ENCODE assay signal across 20 cellular contexts in genomic region chr7:101904019-101904418, GRCh38.
DNase-seq lines count a peak whose midpoint lies in the region; ATAC-seq and TF ChIP-seq lines count a peak whose summit lies in the region.
"Had no signal": no experiment of that assay in that cellular context is flagged by ENCODE, and none has a peak within 500 bp of the region (broad histone marks: within the 10 kb centered on the region; RNA-seq: fewer than 3 reads in every experiment).

No MANE protein-coding gene starts in this region.

- CTCF ChIA-PET in CD8-positive, alpha-beta memory T cell (lab: Charles Lee), result no interaction called here

- no peak for DNase-seq in CD8-positive, alpha-beta memory T cell
- DNase-seq in MV-4-11 (lab: John Stamatoyannopoulos, UW) (peak; percentile 16), gastrocnemius medialis (no peak), HK-2 (ENCODE audit: unreplicated experiment) (no peak), coronary artery (ENCODE audit: low spot score) (no peak)
- DNase-seq: 8988T; ACHN; AML-193; BE2C; CD4-positive, alpha-beta memory T cell; DMS 273 treated with DMSO at 0.1 percent for 48 hours; DMS79; EL; GDM1; GOT3 had no signal

- no peaks in the 10 kb centered on the region for H3K27me3 Mint-ChIP-seq in CD8-positive, alpha-beta memory T cell
- H3K27me3 Mint-ChIP-seq: CD4-positive, alpha-beta memory T cell had no signal

- H3K27ac ChIP-seq in CD8-positive, alpha-beta memory T cell (ENCODE audit: low read depth, low read length), result peak overlapping the region; percentile 16
- H3K27ac ChIP-seq in gastrocnemius medialis (peak overlapping the region; percentile 80 to 91 (median 84)), coronary artery (no peak overlapping the region)
- H3K27ac ChIP-seq: A549 had no signal

- H3K4me1 Mint-ChIP-seq in CD8-positive, alpha-beta memory T cell, result peaks cover 5 to 21% (median 18%) of the 10 kb centered on the region in 3 donors

- ATAC-seq in gastrocnemius medialis (no peak), HG03457 (IDR thresholded peaks at IDR 0.05; ENCODE audit: unreplicated experiment) (no peak)
- ATAC-seq: A549, GM12878 had no signal

- no peaks in the 10 kb centered on the region for H3K4me1 ChIP-seq in CD8-positive, alpha-beta memory T cell (ENCODE audit: insufficient read depth, low read length)
- peaks cover 53 to 55% of the 10 kb centered on the region in 2 donors for H3K4me1 ChIP-seq in gastrocnemius medialis
- H3K4me1 ChIP-seq: BE2C, HAP-1 had no signal

- no peaks in the 10 kb centered on the region for H3K9me3 Mint-ChIP-seq in CD8-positive, alpha-beta memory T cell
- H3K9me3 Mint-ChIP-seq: CD4-positive, alpha-beta memory T cell had no signal

- POLR2A ChIA-PET in CD8-positive, alpha-beta memory T cell (lab: Charles Lee), result interaction anchor here (0.6 kb wide), 1 partner anchor 26 kb away, joined by 3 read pairs; no protein-coding TSS in a partner anchor

- H3K4me3 ChIP-seq in CD8-positive, alpha-beta memory T cell (ENCODE audit: low read length), result no peak overlapping the region
- H3K4me3 ChIP-seq in gastrocnemius medialis (no peak overlapping the region), coronary artery (no peak overlapping the region)
- H3K4me3 ChIP-seq: A549; BLaER1 treated with 17β-estradiol and CSF1 and Interleukin-3, amounts not matched to agents 10 nM and 100 nM; GM12878; HAP-1 had no signal

- no peaks in the 10 kb centered on the region for H3K36me3 ChIP-seq in CD8-positive, alpha-beta memory T cell (ENCODE audit: insufficient read depth, low read length)
- no peaks in the 10 kb centered on the region for H3K36me3 ChIP-seq in gastrocnemius medialis
- H3K36me3 ChIP-seq: BE2C, HAP-1 had no signal

- H3K36me3 Mint-ChIP-seq in CD8-positive, alpha-beta memory T cell, result peaks cover 0 to 3% (median 0%) of the 10 kb centered on the region in 3 donors

- no peak for TF ChIP-seq POLR2A in gastrocnemius medialis (IDR thresholded peaks at IDR 0.05)

- no peaks in the 10 kb centered on the region for H3K27me3 ChIP-seq in CD8-positive, alpha-beta memory T cell (ENCODE audit: insufficient read depth, low read length, poor library complexity, severe bottlenecking)
- H3K27me3 ChIP-seq in gastrocnemius medialis, result no peaks in the 10 kb centered on the region
- H3K27me3 ChIP-seq: BE2C; BLaER1 treated with 17β-estradiol and CSF1 and Interleukin-3, amounts not matched to agents 10 nM and 100 nM had no signal

- TF ChIP-seq CTCF in gastrocnemius medialis (IDR thresholded peaks at IDR 0.05 in 4 of 5, conservative IDR thresholded peaks at IDR 0.05 in 1 of 5) (no peak), coronary artery (IDR thresholded peaks at IDR 0.05) (no peak)

- intact Hi-C loops in gastrocnemius medialis (cut with DNase I; ENCODE audit: low total_unique reads), result no loop called here

- no peak overlapping the region for H3K4me3 Mint-ChIP-seq in CD8-positive, alpha-beta memory T cell
- H3K4me3 Mint-ChIP-seq: CD4-positive, alpha-beta memory T cell had no signal

- in situ Hi-C loops in gastrocnemius medialis (cut with MboI; ENCODE audit: low sequenced_read_pairs in 4 of 4), result no loop called here

- peak overlapping the region in 1 of 8 donors; percentile 26 for H3K27ac Mint-ChIP-seq in CD8-positive, alpha-beta memory T cell
- H3K27ac Mint-ChIP-seq: CD4-positive, alpha-beta memory T cell had no signal

- H3K9me3 ChIP-seq in CD8-positive, alpha-beta memory T cell (ENCODE audit: low read length), result no peaks in the 10 kb centered on the region
- no peaks in the 10 kb centered on the region for H3K9me3 ChIP-seq in gastrocnemius medialis
- H3K9me3 ChIP-seq: A549; BE2C; BLaER1 treated with 17β-estradiol and CSF1 and Interleukin-3, amounts not matched to agents 10 nM and 100 nM; HAP-1 had no signal

Comparison
In these comparisons a context has a peak if more than half of its experiments do, and no peak if none do; other contexts are left out.
1. H3K27ac ChIP-seq: peak in CD8-positive, alpha-beta memory T cell (single experiment) and gastrocnemius medialis (4 of 4); none in coronary artery (0 of 2).